19 cellular contexts compared by ENCODE assay signal in genomic region chr12:1306096-1306495, GRCh38.
DNase-seq lines count a peak whose midpoint lies in the region; ATAC-seq, FAIRE-seq and TF ChIP-seq lines count a peak whose summit lies in the region.
"Had no signal": no experiment of that assay in that cellular context is flagged by ENCODE, and none has a peak within 500 bp of the region (broad histone marks: within the 10 kb centered on the region; RNA-seq: fewer than 3 reads in every experiment).

No MANE protein-coding gene starts in this region.

- peak; percentile 37 to 48 for DNase-seq in Kasumi-1 (lab: John Stamatoyannopoulos, UW)
- DNase-seq in NCI-H69 (lab: John Stamatoyannopoulos, UW), result peak; percentile 57
- peak; percentile 32 to 35 for DNase-seq in erythroblast (lab: John Stamatoyannopoulos, UW)
- peak in 3 of 6 donors; percentile 33 to 51 (median 43) for DNase-seq in pancreas
- DNase-seq in SW 1271 (lab: John Stamatoyannopoulos, UW), result no peak
- DNase-seq in mesenteric fat pad (ENCODE audit: low spot score), result no peak
- DNase-seq in hippocampal formation (lab: John Stamatoyannopoulos, UW), result no peak
- DNase-seq: activated CD4-positive, CD25-positive, alpha-beta regulatory T cell treated with anti-CD3 and anti-CD28 coated beads, Interleukin-2, amount 50 U/mL, for 72 hours; activated naive CD4-positive, alpha-beta T cell treated with Interleukin-2 at 50 U/mL for 16 hours; NCI-H1436; NCI-H510A; T-cell had no signal

- H3K27ac ChIP-seq in pancreas, result peak overlapping the region; percentile 15 to 62 (median 43)
- H3K27ac ChIP-seq: C4-2B, prostate gland, suprapubic skin had no signal

- no peaks in the 10 kb centered on the region for H3K9me3 ChIP-seq in pancreas
- H3K9me3 ChIP-seq: prostate gland, suprapubic skin had no signal

- WGBS in pancreas, 2 donors, result 16 to 17% methylated on average over 4 of the region's 4 CpGs

- H3K27me3 ChIP-seq in pancreas, result no peaks in the 10 kb centered on the region
- H3K27me3 ChIP-seq: suprapubic skin had no signal

- peaks cover 11 to 33% (median 25%) of the 10 kb centered on the region in 3 donors for H3K4me1 ChIP-seq in pancreas
- H3K4me1 ChIP-seq: prostate gland had no signal

- no peak for TF ChIP-seq POLR2A in erythroblast (IDR thresholded peaks at IDR 0.05; ENCODE audit: low read length)

- peak; percentile 85 to 96 (median 92) for ATAC-seq in pancreas
- ATAC-seq in HG03520 (IDR thresholded peaks at IDR 0.05; ENCODE audit: unreplicated experiment), result no peak
- ATAC-seq: T-cell had no signal

- FAIRE-seq in pancreas (lab: Jason Lieb, UNC), result no peak
- FAIRE-seq: bronchial epithelial cell, G401.6, H54 had no signal

- intact Hi-C loops in pancreas (cut with DNase I), result no loop called here

- no peaks in the 10 kb centered on the region for H3K36me3 ChIP-seq in pancreas
- H3K36me3 ChIP-seq: prostate gland had no signal

- H3K4me3 ChIP-seq in pancreas, result no peak overlapping the region
- H3K4me3 ChIP-seq: prostate gland, suprapubic skin had no signal

- TF ChIP-seq CTCF in pancreas (IDR thresholded peaks at IDR 0.05), result no peak

Comparison
In these comparisons a context has a peak if more than half of its experiments do, and no peak if none do; other contexts are left out.
1. DNase-seq: peak in Kasumi-1 (2 of 2), NCI-H69 (single experiment) and erythroblast (2 of 2); none in SW 1271 (0 of 2), mesenteric fat pad (single experiment) and hippocampal formation (0 of 2).